Comparison of ENCODE assay signal across 21 cellular contexts in genomic region chr17:82394296-82394695, GRCh38. TPM values are rescaled to one million over a fixed set of nuclear protein-coding genes. Genes with fewer than 3 reads are reported as not detected.
DNase-seq lines count a peak whose midpoint lies in the region; ATAC-seq, FAIRE-seq and TF ChIP-seq lines count a peak whose summit lies in the region.
"Had no signal": no experiment of that assay in that cellular context is flagged by ENCODE, and none has a peak within 500 bp of the region (broad histone marks: within the 10 kb centered on the region; RNA-seq: fewer than 3 reads in every experiment).

No MANE protein-coding gene starts in this region.

- no peak overlapping the region for H4K91ac ChIP-seq in neuronal stem cell (ENCODE audit: low read depth, low read length, poor library complexity)

- ATAC-seq in Right ventricle myocardium inferior, result no peak
- no peak for ATAC-seq in omental fat pad (ENCODE audit: low FRiP score)
- ATAC-seq: HepG2 had no signal

- no peak overlapping the region for H2BK15ac ChIP-seq in neuronal stem cell (ENCODE audit: low read length)

- H3K27ac ChIP-seq in right atrium auricular region (no peak overlapping the region), kidney (ENCODE audit: low read depth in 2 of 2, low read length in 2 of 2) (no peak overlapping the region), neuronal stem cell (replicated peaks; ENCODE audit: low read length) (no peak overlapping the region)
- no peak overlapping the region for H3K27ac ChIP-seq in BLaER1 treated with 17β-estradiol and CSF1 and Interleukin-3, amounts not matched to agents 10 nM and 100 nM
- H3K27ac ChIP-seq: C4-2B had no signal

- FAIRE-seq in kidney (lab: Jason Lieb, UNC), result no peak
- FAIRE-seq: GM12892, GM19239, HepG2, HTR-8/SVneo had no signal

- no peak overlapping the region for H4K8ac ChIP-seq in neuronal stem cell (ENCODE audit: low read depth, low read length)

- H3K4me3 ChIP-seq in right atrium auricular region (no peak overlapping the region), kidney (ENCODE audit: low read length in 2 of 2) (no peak overlapping the region), neuronal stem cell (ENCODE audit: low read length in 2 of 2) (no peak overlapping the region)
- H3K4me3 ChIP-seq in BLaER1 treated with 17β-estradiol and CSF1 and Interleukin-3, amounts not matched to agents 10 nM and 100 nM, result no peak overlapping the region

- no peak overlapping the region for H2AFZ ChIP-seq in neuronal stem cell (ENCODE audit: low read length)

- DNase-seq in Right ventricle myocardium inferior (ENCODE audit: missing footprints), result peak; percentile 9
- no peak for DNase-seq in right atrium auricular region (ENCODE audit: low spot score)
- peak; percentile 24 for DNase-seq in kidney
- DNase-seq in neuronal stem cell (ENCODE audit: low spot score), result no peak
- no peak for DNase-seq in omental fat pad (ENCODE audit: low spot score)
- DNase-seq in activated CD4-positive, alpha-beta T cell treated with anti-CD3 and anti-CD28 coated beads for 4 hours, result no peak
- DNase-seq: 8988T; ACHN; CD4-positive, alpha-beta memory T cell; COR-L47; DND-41; GDM1; HCEC 1CT; HFFc6 had no signal

- H2BK5ac ChIP-seq in neuronal stem cell (ENCODE audit: low read length), result no peak overlapping the region

- no peaks in the 10 kb centered on the region for H3K9me3 ChIP-seq in right atrium auricular region
- H3K9me3 ChIP-seq in BLaER1 treated with 17β-estradiol and CSF1 and Interleukin-3, amounts not matched to agents 10 nM and 100 nM (replicated peaks in 1 of 11), result no peaks in the 10 kb centered on the region
- no peaks in the 10 kb centered on the region for H3K9me3 ChIP-seq in kidney (ENCODE audit: control insufficient read depth in 1 of 2, low read length in 2 of 2)
- no peaks in the 10 kb centered on the region for H3K9me3 ChIP-seq in neuronal stem cell (replicated peaks in 1 of 2; ENCODE audit: control insufficient read depth in 2 of 2, insufficient read depth in 1 of 2, low read depth in 1 of 2, low read length in 2 of 2)

- no peak for TF ChIP-seq CTCF in right atrium auricular region (IDR thresholded peaks at IDR 0.05)
- no peak for TF ChIP-seq CTCF in kidney (IDR thresholded peaks at IDR 0.05; ENCODE audit: borderline replicate concordance, extremely low read depth, insufficient read depth)
- no peak for TF ChIP-seq CTCF in omental fat pad (IDR thresholded peaks at IDR 0.05)

- H2BK120ac ChIP-seq in neuronal stem cell (ENCODE audit: low read depth, low read length), result no peak overlapping the region

- no peak overlapping the region for H2BK12ac ChIP-seq in neuronal stem cell (ENCODE audit: low read length)

- peaks cover 0 to 3% of the 10 kb centered on the region in 2 donors for H3K4me1 ChIP-seq in right atrium auricular region
- peaks cover 23 to 44% (median 38%) of the 10 kb centered on the region in 10 experiments for H3K4me1 ChIP-seq in BLaER1 treated with 17β-estradiol and CSF1 and Interleukin-3, amounts not matched to agents 10 nM and 100 nM
- H3K4me1 ChIP-seq in kidney (ENCODE audit: control insufficient read depth in 1 of 2, insufficient read depth in 1 of 2, low read depth in 1 of 2, low read length in 2 of 2), result no peaks in the 10 kb centered on the region
- H3K4me1 ChIP-seq in neuronal stem cell (ENCODE audit: control insufficient read depth in 2 of 2, insufficient read depth in 1 of 2, low read depth in 1 of 2, low read length in 2 of 2), result no peaks in the 10 kb centered on the region

- H2AK5ac ChIP-seq in neuronal stem cell (ENCODE audit: low read depth, low read length), result no peak overlapping the region

- peak overlapping the region; percentile 85 for H3K23ac ChIP-seq in neuronal stem cell (ENCODE audit: low read depth, low read length, poor library complexity)

- intact Hi-C loops in Right ventricle myocardium inferior (cut with DNase I), result no loop called here
- intact Hi-C loops in kidney (cut with DNase I), result no loop called here

- no CpG with 5 or more reads among the region's 10 CpGs for WGBS in neuronal stem cell (ENCODE audit: extremely low coverage in 2 of 2, insufficient read length in 2 of 2, insufficient replicate concordance in 1 of 2), 2 donors

- peaks cover 4% of the 10 kb centered on the region for H3K79me1 ChIP-seq in neuronal stem cell (ENCODE audit: low read depth, low read length)

- no peak overlapping the region for H3K18ac ChIP-seq in neuronal stem cell (ENCODE audit: low read length)

- no peak overlapping the region for H3K14ac ChIP-seq in neuronal stem cell (ENCODE audit: low read length)

- no peaks in the 10 kb centered on the region for H3K36me3 ChIP-seq in right atrium auricular region
- peaks cover 6 to 33% (median 15%) of the 10 kb centered on the region in 11 experiments; a peak in 14 of 22 replicates for H3K36me3 ChIP-seq in BLaER1 treated with 17β-estradiol and CSF1 and Interleukin-3, amounts not matched to agents 10 nM and 100 nM
- H3K36me3 ChIP-seq in kidney (ENCODE audit: control insufficient read depth in 1 of 2, insufficient read depth in 2 of 2, low read length in 2 of 2), result peaks cover 0 to 2% of the 10 kb centered on the region in 2 donors
- peaks cover 4 to 36% of the 10 kb centered on the region in 2 donors for H3K36me3 ChIP-seq in neuronal stem cell (replicated peaks in 1 of 2; ENCODE audit: control insufficient read depth in 2 of 2, insufficient read depth in 2 of 2, low read length in 2 of 2)

- H3K4me2 ChIP-seq in BLaER1 treated with 17β-estradiol and CSF1 and Interleukin-3, amounts not matched to agents 10 nM and 100 nM, result peak overlapping the region; percentile 14 to 81 (median 72); a peak in 21 of 22 replicates
- H3K4me2 ChIP-seq in neuronal stem cell (ENCODE audit: insufficient read depth, low read length, poor library complexity, severe bottlenecking), result no peak overlapping the region

- H4K20me1 ChIP-seq in BLaER1 treated with 17β-estradiol and CSF1 and Interleukin-3, amounts not matched to agents 10 nM and 100 nM, result peaks cover under 1 to 87% (median 53%) of the 10 kb centered on the region in 11 experiments; a peak in 20 of 22 replicates

- H3K4ac ChIP-seq in neuronal stem cell (ENCODE audit: low read length), result no peak overlapping the region

- peak overlapping the region in 2 of 11 experiments; percentile 13 to 19; a peak in 1 of 22 replicates for H3K9ac ChIP-seq in BLaER1 treated with 17β-estradiol and CSF1 and Interleukin-3, amounts not matched to agents 10 nM and 100 nM
- H3K9ac ChIP-seq in kidney (ENCODE audit: low read length in 2 of 2), result no peak overlapping the region
- no peak overlapping the region for H3K9ac ChIP-seq in neuronal stem cell (ENCODE audit: low read depth, low read length, poor library complexity)

- H3K27me3 ChIP-seq in right atrium auricular region (no peaks in the 10 kb centered on the region), neuronal stem cell (ENCODE audit: control insufficient read depth in 3 of 3, insufficient read depth in 3 of 3, low read depth in 1 of 3, low read length in 3 of 3) (no peaks in the 10 kb centered on the region)
- peaks cover 30 to 72% (median 57%) of the 10 kb centered on the region in 11 experiments for H3K27me3 ChIP-seq in BLaER1 treated with 17β-estradiol and CSF1 and Interleukin-3, amounts not matched to agents 10 nM and 100 nM

RNA-seq across cellular contexts. Expression of gene UTS2R, which starts 22.7 kb away (rescaled TPM):
- total RNA-seq in Right ventricle myocardium inferior (0.76 TPM), right atrium auricular region (10 to 100 TPM in 1 of 2 donors, under 1 TPM in 1; 0.44 to 16.9 TPM), kidney (not detected), omental fat pad (not detected)
- polyA plus RNA-seq in kidney (ENCODE audit: insufficient read depth, low read depth, low replicate concordance), result not detected
- 0.11 TPM for polyA plus RNA-seq in neuronal stem cell (2013, experiment 1 of 2)
- 0.12 TPM for polyA plus RNA-seq in neuronal stem cell (2013, experiment 2 of 2)
- total RNA-seq: CD4-positive, alpha-beta memory T cell; H4; HFFc6 had no signal
- polyA plus RNA-seq: CD4-positive, alpha-beta memory T cell had no signal

RNA-seq across cellular contexts. Expression of gene HEXD, which starts 23.9 kb away (rescaled TPM):
- total RNA-seq in Right ventricle myocardium inferior, result 14.4 TPM
- 10 to 100 TPM; 11.3 to 15.6 TPM for total RNA-seq in right atrium auricular region
- 39.2 TPM for total RNA-seq in kidney
- polyA plus RNA-seq in kidney (ENCODE audit: insufficient read depth, low read depth, low replicate concordance), result 42.0 TPM
- 19.9 TPM for polyA plus RNA-seq in neuronal stem cell (2013, experiment 1 of 2)
- 19.4 TPM for polyA plus RNA-seq in neuronal stem cell (2013, experiment 2 of 2)
- 10 to 100 TPM; 29.1 to 66.4 (median 47.3) TPM for total RNA-seq in omental fat pad

RNA-seq across cellular contexts. Expression of gene OGFOD3, which starts 24.1 kb away (rescaled TPM):
- total RNA-seq in Right ventricle myocardium inferior, result 23.5 TPM
- total RNA-seq in right atrium auricular region, result 10 to 100 TPM; 26.4 to 32.4 TPM
- total RNA-seq in kidney, result 36.1 TPM
- polyA plus RNA-seq in kidney (ENCODE audit: insufficient read depth, low read depth, low replicate concordance), result 27.8 TPM
- polyA plus RNA-seq in neuronal stem cell (2013, experiment 1 of 2), result 14.8 TPM
- 15.3 TPM for polyA plus RNA-seq in neuronal stem cell (2013, experiment 2 of 2)
- total RNA-seq in omental fat pad, result 10 to 100 TPM; 22.9 to 31.6 (median 28.6) TPM

RNA-seq across cellular contexts. Expression of gene TEX19, which starts 35.2 kb away (rescaled TPM):
- total RNA-seq in Right ventricle myocardium inferior (not detected), right atrium auricular region (not detected), kidney (not detected), omental fat pad (not detected)
- not detected for polyA plus RNA-seq in kidney (ENCODE audit: insufficient read depth, low read depth, low replicate concordance)
- 0.28 TPM for polyA plus RNA-seq in neuronal stem cell (2013, experiment 1 of 2)
- 0.19 TPM for polyA plus RNA-seq in neuronal stem cell (2013, experiment 2 of 2)
- total RNA-seq: CD4-positive, alpha-beta memory T cell had no signal
- polyA plus RNA-seq: CD4-positive, alpha-beta memory T cell had no signal

RNA-seq across cellular contexts. Expression of gene CYBC1, which starts 56.3 kb away (rescaled TPM):
- total RNA-seq in Right ventricle myocardium inferior, result 29.4 TPM
- 10 to 100 TPM; 14.9 to 34.9 TPM for total RNA-seq in right atrium auricular region
- total RNA-seq in kidney, result 139 TPM
- 38.2 TPM for polyA plus RNA-seq in kidney (ENCODE audit: insufficient read depth, low read depth, low replicate concordance)
- polyA plus RNA-seq in neuronal stem cell (2013, experiment 1 of 2), result 42.0 TPM
- 41.3 TPM for polyA plus RNA-seq in neuronal stem cell (2013, experiment 2 of 2)
- 10 to 100 TPM; 43.8 to 74.6 (median 68.4) TPM for total RNA-seq in omental fat pad

Comparison
In these comparisons a context has a peak if more than half of its experiments do, and no peak if none do; other contexts are left out.
1. DNase-seq: peak in Right ventricle myocardium inferior (single experiment) and kidney (single experiment); none in right atrium auricular region (single experiment), neuronal stem cell (single experiment), omental fat pad (single experiment) and activated CD4-positive, alpha-beta T cell treated with anti-CD3 and anti-CD28 coated beads for 4 hours (0 of 2).